ENCODE assay signal across 33 cellular contexts in the genomic region with DNA sequence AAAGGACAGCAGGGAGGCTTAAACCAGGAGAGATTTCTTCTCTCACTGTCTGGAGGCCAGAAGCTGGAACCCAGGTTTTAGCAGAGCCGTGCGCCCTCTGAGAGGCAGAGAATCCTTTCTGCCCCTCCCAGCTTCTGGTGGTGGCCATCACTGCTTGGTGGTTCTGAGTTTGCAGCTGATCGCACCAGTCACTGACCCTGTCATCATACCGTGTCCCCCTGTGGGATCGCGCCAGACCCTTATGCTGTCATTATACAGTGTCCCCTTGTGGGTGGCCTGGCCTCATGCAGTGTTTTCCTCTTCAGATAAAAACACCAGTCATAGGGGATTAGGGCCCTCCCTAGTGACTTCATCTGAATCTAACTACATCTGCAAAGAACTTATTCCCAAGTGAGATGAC.
"Had no signal": no experiment of that assay in that cellular context is flagged by ENCODE, and none has a peak within 500 bp of the region (broad histone marks: within the 10 kb centered on the region; RNA-seq: fewer than 3 reads in every experiment).

No MANE protein-coding gene starts in this region.

- H3K9me3 Mint-ChIP-seq: activated B cell treated with CpG ODN at 0.5 μM for 24 hours; activated CD4-positive, alpha-beta memory T cell treated with anti-CD3 and anti-CD28 coated beads for 36 hours; activated naive CD4-positive, alpha-beta T cell treated with anti-CD3 and anti-CD28 coated beads for 36 hours; activated naive CD4-positive, alpha-beta T cell treated with anti-CD3 and anti-CD28 coated beads, Interleukin-2, amount 50 U/mL, for 72 hours; activated T-cell treated with anti-CD3 and anti-CD28 coated beads, Interleukin-2, amount 50 U/mL, for 4 hours; activated T-helper 1 cell treated with anti-CD3 and anti-CD28 coated beads, Interleukin-12 subunit alpha, Interleukin-12 subunit beta, Interleukin-2, Interleukin-4 antibody, amounts not matched to agents 30 ng/mL and 10 ng/mL and 1 ng/mL, durations not matched to agents 14 hours and 24 hours and 36 hours had no signal

- H3K27ac ChIP-seq: adrenal gland, body of pancreas, breast epithelium, VCaP had no signal

- ATAC-seq: activated naive CD4-positive, alpha-beta T cell treated with anti-CD3 and anti-CD28 coated beads, Interleukin-2, amount 50 U/mL, for 72 hours; activated T-cell treated with anti-CD3 and anti-CD28 coated beads, Interleukin-2, amount 50 U/mL, for 4 hours; body of pancreas; Panc1 had no signal

- H3K9me3 ChIP-seq: adrenal gland, body of pancreas, breast epithelium had no signal

- H3K36me3 Mint-ChIP-seq: activated CD4-positive, alpha-beta memory T cell treated with anti-CD3 and anti-CD28 coated beads for 36 hours; activated naive CD4-positive, alpha-beta T cell treated with anti-CD3 and anti-CD28 coated beads, Interleukin-2, amount 50 U/mL, for 72 hours had no signal

- H3K4me1 Mint-ChIP-seq: activated B cell treated with CpG ODN at 0.5 μM for 24 hours had no signal

- H3K4me1 ChIP-seq: adrenal gland, body of pancreas, breast epithelium had no signal

- H3K27ac Mint-ChIP-seq: activated B cell treated with CpG ODN at 0.5 μM for 24 hours; activated CD4-positive, alpha-beta memory T cell treated with anti-CD3 and anti-CD28 coated beads for 36 hours; activated naive CD4-positive, alpha-beta T cell treated with anti-CD3 and anti-CD28 coated beads for 36 hours; activated naive CD4-positive, alpha-beta T cell treated with anti-CD3 and anti-CD28 coated beads, Interleukin-2, amount 50 U/mL, for 72 hours; activated T-helper 1 cell treated with anti-CD3 and anti-CD28 coated beads, Interleukin-12 subunit alpha, Interleukin-12 subunit beta, Interleukin-2, Interleukin-4 antibody, amounts not matched to agents 30 ng/mL and 10 ng/mL and 1 ng/mL, durations not matched to agents 14 hours and 24 hours and 36 hours had no signal

- H3K27me3 ChIP-seq: body of pancreas, breast epithelium had no signal

- FAIRE-seq: astrocyte had no signal

- H3K4me3 ChIP-seq: adrenal gland, body of pancreas, breast epithelium had no signal

- H3K4me3 Mint-ChIP-seq: activated B cell treated with CpG ODN at 0.5 μM for 24 hours; activated CD4-positive, alpha-beta memory T cell treated with anti-CD3 and anti-CD28 coated beads for 36 hours; activated naive CD4-positive, alpha-beta T cell treated with anti-CD3 and anti-CD28 coated beads for 36 hours; activated T-cell treated with anti-CD3 and anti-CD28 coated beads, Interleukin-2, amount 50 U/mL, for 4 hours; activated T-helper 1 cell treated with anti-CD3 and anti-CD28 coated beads, Interleukin-12 subunit alpha, Interleukin-12 subunit beta, Interleukin-2, Interleukin-4 antibody, amounts not matched to agents 30 ng/mL and 10 ng/mL and 1 ng/mL, durations not matched to agents 14 hours and 24 hours and 36 hours had no signal

- H3K36me3 ChIP-seq: adrenal gland, breast epithelium had no signal

- DNase-seq: activated B cell treated with CpG ODN at 0.5 μM for 24 hours; activated CD4-positive, alpha-beta memory T cell treated with anti-CD3 and anti-CD28 coated beads for 36 hours; activated CD4-positive, alpha-beta T cell treated with anti-CD3 and anti-CD28 coated beads for 4 hours; activated CD4-positive, alpha-beta T cell treated with anti-CD3 and anti-CD28 coated beads, Interleukin-2, amount 50 U/mL, for 1 hour; activated CD4-positive, CD25-positive, alpha-beta regulatory T cell treated with anti-CD3 and anti-CD28 coated beads, Interleukin-2, amount 50 U/mL, for 72 hours; activated CD8-positive, alpha-beta memory T cell treated with anti-CD3 and anti-CD28 coated beads, Interleukin-2, amount 50 U/mL, for 4 hours; activated gamma-delta T cell treated with Interleukin-2 at 50 U/mL for 16 hours; activated naive CD4-positive, alpha-beta T cell treated with anti-CD3 and anti-CD28 coated beads for 36 hours; activated T-cell treated with anti-CD3 and anti-CD28 coated beads for 4 hours; activated T-cell treated with anti-CD3 and anti-CD28 coated beads, Interleukin-2, amount 50 U/mL, for 4 hours; adrenal gland; body of pancreas; caudate nucleus; Karpas-422; KBM-7; NCI-H1048; NCI-H1105 treated with DMSO at 0.1 percent for 48 hours; NCI-H1436; NCI-H1694 treated with DMSO at 0.1 percent for 48 hours; NCI-H2029; NCI-H345; NCI-H524 treated with DMSO at 0.1 percent for 48 hours; SHP77 treated with DMSO at 0.1 percent for 48 hours; SW 1271; T-helper 1 cell; T-helper 2 cell; T-helper 9 cell had no signal
